In genomic region chr7:55467047-55467593, GRCh38 we compare ENCODE assay signal across 23 cellular contexts.
DNase-seq lines count a peak whose midpoint lies in the region; ATAC-seq lines count a peak whose summit lies in the region.
"Had no signal": no experiment of that assay in that cellular context is flagged by ENCODE, and none has a peak within 500 bp of the region (broad histone marks: within the 10 kb centered on the region; RNA-seq: fewer than 3 reads in every experiment).

No MANE protein-coding gene starts in this region.

- H3K4me3 Mint-ChIP-seq in activated naive CD4-positive, alpha-beta T cell treated with anti-CD3 and anti-CD28 coated beads, Interleukin-2, amount 50 U/mL, for 24 hours: no peak overlapping the region
- H3K4me3 Mint-ChIP-seq in CD8-positive, alpha-beta memory T cell: peak overlapping the region in 2 of 7 donors; percentile 30 to 34
- peak overlapping the region; percentile 26 for H3K4me3 Mint-ChIP-seq in activated T-helper 17 cell treated with anti-CD3 and anti-CD28 coated beads, Interleukin-2, amount 50 U/mL, for 72 hours
- H3K4me3 Mint-ChIP-seq in stimulated activated effector memory CD8-positive, alpha-beta T cell treated with anti-CD3 and anti-CD28 coated beads, Interleukin-12 subunit alpha, Interleukin-12 subunit beta, amount 100 ng/mL, for 72 hours: no peak overlapping the region
- H3K4me3 Mint-ChIP-seq: activated naive CD8-positive, alpha-beta T cell treated with anti-CD3 and anti-CD28 coated beads, Interleukin-2, amount 10 ng/mL, durations not matched to agents 7 days and 5 days; activated T-cell treated with anti-CD3 and anti-CD28 coated beads, Interleukin-2, amount 50 U/mL, for 4 hours; neural progenitor cell; WTC11 had no signal

- no peak overlapping the region for H3K4me3 ChIP-seq in CD8-positive, alpha-beta memory T cell (ENCODE audit: low read length)
- H3K4me3 ChIP-seq: gastrocnemius medialis, lung, neural progenitor cell, right atrium auricular region, suprapubic skin had no signal

- no peaks in the 10 kb centered on the region for H3K9me3 ChIP-seq in CD8-positive, alpha-beta memory T cell (ENCODE audit: low read length)
- H3K9me3 ChIP-seq: gastrocnemius medialis, right atrium auricular region, suprapubic skin had no signal

- peak overlapping the region; percentile 79 for H3K27ac Mint-ChIP-seq in activated naive CD4-positive, alpha-beta T cell treated with anti-CD3 and anti-CD28 coated beads, Interleukin-2, amount 50 U/mL, for 24 hours
- peak overlapping the region; percentile 40 to 92 (median 82) for H3K27ac Mint-ChIP-seq in CD8-positive, alpha-beta memory T cell
- peak overlapping the region; percentile 61 for H3K27ac Mint-ChIP-seq in activated T-helper 17 cell treated with anti-CD3 and anti-CD28 coated beads, Interleukin-2, amount 50 U/mL, for 72 hours
- peak overlapping the region; percentile 37 for H3K27ac Mint-ChIP-seq in stimulated activated effector memory CD8-positive, alpha-beta T cell treated with anti-CD3 and anti-CD28 coated beads, Interleukin-12 subunit alpha, Interleukin-12 subunit beta, amount 100 ng/mL, for 72 hours
- H3K27ac Mint-ChIP-seq: activated naive CD8-positive, alpha-beta T cell treated with anti-CD3 and anti-CD28 coated beads, Interleukin-2, amount 10 ng/mL, durations not matched to agents 7 days and 5 days; neural progenitor cell; WTC11 had no signal

- no peak overlapping the region for H3K27ac ChIP-seq in CD8-positive, alpha-beta memory T cell (ENCODE audit: low read depth, low read length)
- H3K27ac ChIP-seq: gastrocnemius medialis, neural progenitor cell, right atrium auricular region, suprapubic skin had no signal

- H3K36me3 ChIP-seq in CD8-positive, alpha-beta memory T cell (ENCODE audit: insufficient read depth, low read length): peaks cover 16% of the 10 kb centered on the region
- H3K36me3 ChIP-seq: neural progenitor cell had no signal

- H3K4me1 ChIP-seq in CD8-positive, alpha-beta memory T cell (ENCODE audit: insufficient read depth, low read length): peaks cover 73% of the 10 kb centered on the region
- H3K4me1 ChIP-seq: gastrocnemius medialis, neural progenitor cell, right atrium auricular region, suprapubic skin had no signal

- peaks cover 77% of the 10 kb centered on the region for H3K4me1 Mint-ChIP-seq in activated naive CD4-positive, alpha-beta T cell treated with anti-CD3 and anti-CD28 coated beads, Interleukin-2, amount 50 U/mL, for 24 hours
- H3K4me1 Mint-ChIP-seq in CD8-positive, alpha-beta memory T cell: peaks cover 59 to 82% (median 79%) of the 10 kb centered on the region in 3 donors
- H3K4me1 Mint-ChIP-seq in activated T-helper 17 cell treated with anti-CD3 and anti-CD28 coated beads, Interleukin-2, amount 50 U/mL, for 72 hours: peaks cover 26% of the 10 kb centered on the region
- H3K4me1 Mint-ChIP-seq in stimulated activated effector memory CD8-positive, alpha-beta T cell treated with anti-CD3 and anti-CD28 coated beads, Interleukin-12 subunit alpha, Interleukin-12 subunit beta, amount 100 ng/mL, for 72 hours: peaks cover 42% of the 10 kb centered on the region
- H3K4me1 Mint-ChIP-seq: WTC11 had no signal

- H3K36me3 Mint-ChIP-seq in activated naive CD4-positive, alpha-beta T cell treated with anti-CD3 and anti-CD28 coated beads, Interleukin-2, amount 50 U/mL, for 24 hours: peaks cover 30% of the 10 kb centered on the region
- H3K36me3 Mint-ChIP-seq in CD8-positive, alpha-beta memory T cell: peaks cover 11 to 53% (median 16%) of the 10 kb centered on the region in 3 donors
- H3K36me3 Mint-ChIP-seq in activated T-helper 17 cell treated with anti-CD3 and anti-CD28 coated beads, Interleukin-2, amount 50 U/mL, for 72 hours (ENCODE audit: low read depth): peaks cover 35% of the 10 kb centered on the region
- peaks cover 35% of the 10 kb centered on the region for H3K36me3 Mint-ChIP-seq in stimulated activated effector memory CD8-positive, alpha-beta T cell treated with anti-CD3 and anti-CD28 coated beads, Interleukin-12 subunit alpha, Interleukin-12 subunit beta, amount 100 ng/mL, for 72 hours

- H3K9me3 Mint-ChIP-seq in activated naive CD4-positive, alpha-beta T cell treated with anti-CD3 and anti-CD28 coated beads, Interleukin-2, amount 50 U/mL, for 24 hours: peaks cover 3% of the 10 kb centered on the region
- H3K9me3 Mint-ChIP-seq in CD8-positive, alpha-beta memory T cell: peaks cover 0 to 3% (median 2%) of the 10 kb centered on the region in 5 donors
- no peaks in the 10 kb centered on the region for H3K9me3 Mint-ChIP-seq in activated T-helper 17 cell treated with anti-CD3 and anti-CD28 coated beads, Interleukin-2, amount 50 U/mL, for 72 hours
- peaks cover 3% of the 10 kb centered on the region for H3K9me3 Mint-ChIP-seq in stimulated activated effector memory CD8-positive, alpha-beta T cell treated with anti-CD3 and anti-CD28 coated beads, Interleukin-12 subunit alpha, Interleukin-12 subunit beta, amount 100 ng/mL, for 72 hours

- POLR2A ChIA-PET in CD8-positive, alpha-beta memory T cell (lab: Charles Lee): no interaction called here

- ATAC-seq in activated T-helper 17 cell treated with anti-CD3 and anti-CD28 coated beads, Interleukin-2, amount 50 U/mL, for 72 hours (replicated peaks): no peak
- ATAC-seq in stimulated activated effector memory CD8-positive, alpha-beta T cell treated with anti-CD3 and anti-CD28 coated beads, Interleukin-12 subunit alpha, Interleukin-12 subunit beta, amount 100 ng/mL, for 72 hours: no peak
- no peak for ATAC-seq in GM18517 (IDR thresholded peaks at IDR 0.05; ENCODE audit: unreplicated experiment)
- ATAC-seq: activated T-cell treated with anti-CD3 and anti-CD28 coated beads, Interleukin-2, amount 50 U/mL, for 4 hours; gastrocnemius medialis; PC-3; WTC11 had no signal

- CTCF ChIA-PET in CD8-positive, alpha-beta memory T cell (lab: Charles Lee): no interaction called here

- no peak for DNase-seq in activated naive CD4-positive, alpha-beta T cell treated with anti-CD3 and anti-CD28 coated beads, Interleukin-2, amount 50 U/mL, for 16 hours
- no peak for DNase-seq in CD8-positive, alpha-beta memory T cell
- peak in 1 of 2 donors; percentile 44 for DNase-seq in stimulated activated effector memory CD8-positive, alpha-beta T cell treated with anti-CD3 and anti-CD28 coated beads, Interleukin-12 subunit alpha, Interleukin-12 subunit beta, amount 100 ng/mL, for 72 hours (ENCODE audit: low spot score in 2 of 2)
- no peak for DNase-seq in HuH-7.5 (ENCODE audit: low spot score)
- DNase-seq: activated naive CD8-positive, alpha-beta T cell treated with anti-CD3 and anti-CD28 coated beads, Interleukin-2, amount 10 ng/mL, durations not matched to agents 7 days and 5 days; activated T-cell treated with anti-CD3 and anti-CD28 coated beads, Interleukin-2, amount 50 U/mL, for 4 hours; C1 segment of cervical spinal cord; caudate nucleus; EL; gastrocnemius medialis; NCI-H1105 treated with DMSO at 0.1 percent for 48 hours; NCI-H1930; NCI-H524; stimulated activated CD4-positive, alpha-beta T cell treated with anti-CD3 and anti-CD28 coated beads, Interleukin-2, amount 100 ng/mL, for 48 hours had no signal

- H3K27me3 ChIP-seq in CD8-positive, alpha-beta memory T cell (ENCODE audit: insufficient read depth, low read length, poor library complexity, severe bottlenecking): no peaks in the 10 kb centered on the region
- H3K27me3 ChIP-seq: gastrocnemius medialis, neural progenitor cell, right atrium auricular region, suprapubic skin had no signal

- H3K27me3 Mint-ChIP-seq in activated naive CD4-positive, alpha-beta T cell treated with anti-CD3 and anti-CD28 coated beads, Interleukin-2, amount 50 U/mL, for 24 hours: no peaks in the 10 kb centered on the region
- H3K27me3 Mint-ChIP-seq in CD8-positive, alpha-beta memory T cell: no peaks in the 10 kb centered on the region
- no peaks in the 10 kb centered on the region for H3K27me3 Mint-ChIP-seq in activated T-helper 17 cell treated with anti-CD3 and anti-CD28 coated beads, Interleukin-2, amount 50 U/mL, for 72 hours
- H3K27me3 Mint-ChIP-seq: activated naive CD8-positive, alpha-beta T cell treated with anti-CD3 and anti-CD28 coated beads, Interleukin-2, amount 10 ng/mL, durations not matched to agents 7 days and 5 days had no signal
